ENCODE assay signal across 18 cellular contexts in the genomic region with DNA sequence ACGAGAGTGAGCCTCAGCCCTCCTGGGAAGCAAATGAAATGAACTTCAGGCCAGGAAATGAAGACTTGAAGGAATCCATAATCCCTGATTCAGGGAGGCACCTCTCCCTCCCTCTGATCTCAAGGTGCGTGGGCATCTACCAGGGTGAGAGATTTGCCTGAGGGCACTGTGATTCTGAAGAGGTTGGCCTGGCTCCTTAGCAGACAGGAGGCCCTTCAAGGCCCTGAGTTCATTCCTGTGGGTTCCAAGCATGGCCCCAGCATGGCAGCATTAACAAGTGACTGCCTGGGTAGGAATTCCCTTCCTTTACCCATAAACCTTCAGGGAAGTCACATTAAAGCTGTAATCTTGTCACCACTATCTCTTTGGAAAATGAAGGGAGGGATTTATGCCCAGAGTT. TPM values are rescaled to one million over a fixed set of nuclear protein-coding genes. Genes with fewer than 3 reads are reported as not detected.
DNase-seq lines count a peak whose midpoint lies in the region; ATAC-seq and TF ChIP-seq lines count a peak whose summit lies in the region.
"Had no signal": no experiment of that assay in that cellular context is flagged by ENCODE, and none has a peak within 500 bp of the region (broad histone marks: within the 10 kb centered on the region; RNA-seq: fewer than 3 reads in every experiment).

No MANE protein-coding gene starts in this region.

- no peak for ATAC-seq in activated naive CD8-positive, alpha-beta T cell treated with anti-CD3 and anti-CD28 coated beads, Interleukin-2, amount 50 U/mL, for 24 hours
- no peak for ATAC-seq in GM21423 (IDR thresholded peaks at IDR 0.05; ENCODE audit: unreplicated experiment)
- ATAC-seq: body of pancreas had no signal

- intact Hi-C loops in CD14-positive monocyte (cut with micrococcal nuclease) (no loop called here), testis (cut with DNase I; ENCODE audit: low total_unique reads) (no loop called here)

- no peak for TF ChIP-seq POLR2A in testis (IDR thresholded peaks at IDR 0.05)

- peaks cover 3 to 6% of the 10 kb centered on the region in 2 donors for H3K36me3 Mint-ChIP-seq in CD14-positive monocyte
- peaks cover 2% of the 10 kb centered on the region for H3K36me3 Mint-ChIP-seq in activated naive CD8-positive, alpha-beta T cell treated with anti-CD3 and anti-CD28 coated beads, Interleukin-2, amount 50 U/mL, for 24 hours (ENCODE audit: low read depth)

- H3K27me3 ChIP-seq in Loucy (ENCODE audit: insufficient read depth, low read length, poor library complexity, severe bottlenecking): no peaks in the 10 kb centered on the region
- H3K27me3 ChIP-seq in esophagus (ENCODE audit: control insufficient read depth in 1 of 2, insufficient read depth in 2 of 2, low read length in 2 of 2): no peaks in the 10 kb centered on the region
- no peaks in the 10 kb centered on the region for H3K27me3 ChIP-seq in testis
- H3K27me3 ChIP-seq: body of pancreas had no signal

- H3K4me2 ChIP-seq in Loucy (ENCODE audit: low read depth, low read length, poor library complexity, severe bottlenecking): no peak overlapping the region

- H3K4me1 Mint-ChIP-seq in CD14-positive monocyte: peaks cover 57% of the 10 kb centered on the region
- H3K4me1 Mint-ChIP-seq in activated naive CD8-positive, alpha-beta T cell treated with anti-CD3 and anti-CD28 coated beads, Interleukin-2, amount 50 U/mL, for 24 hours: peaks cover 18% of the 10 kb centered on the region

- TF ChIP-seq CTCF in CD14-positive monocyte (IDR thresholded peaks at IDR 0.05) (no peak), Loucy (conservative IDR thresholded peaks at IDR 0.05; ENCODE audit: low read length) (no peak), testis (IDR thresholded peaks at IDR 0.05) (no peak)

- DNase-seq in CD14-positive monocyte (ENCODE audit: low spot score) (no peak), middle frontal gyrus (ENCODE audit: extremely low spot score, low spot score) (no peak), testis (no peak)
- DNase-seq in activated naive CD8-positive, alpha-beta T cell treated with anti-CD3 and anti-CD28 coated beads, Interleukin-2, amount 50 U/mL, for 24 hours: no peak
- DNase-seq: activated CD4-positive, alpha-beta T cell treated with anti-CD3 and anti-CD28 coated beads, Interleukin-2, amount 10 ng/mL, durations not matched to agents 7 days and 5 days; body of pancreas; C1 segment of cervical spinal cord; GDM1; H7; NCI-H1092; NCI-H2227 treated with DMSO at 0.1 percent for 48 hours; posterior cingulate gyrus; stimulated activated CD4-positive, alpha-beta T cell treated with anti-CD3 and anti-CD28 coated beads, Interleukin-1b, Interleukin-23, amount 100 ng/mL, for 48 hours; T-helper 17 cell had no signal

- H3K4me1 ChIP-seq in Loucy (ENCODE audit: insufficient read depth, low read length, poor library complexity, severe bottlenecking): peaks cover 19% of the 10 kb centered on the region
- H3K4me1 ChIP-seq in esophagus (ENCODE audit: control insufficient read depth in 2 of 2, insufficient read depth in 2 of 2, low read length in 1 of 2): peaks cover 0 to 2% of the 10 kb centered on the region in 2 donors
- no peaks in the 10 kb centered on the region for H3K4me1 ChIP-seq in testis
- H3K4me1 ChIP-seq: body of pancreas had no signal

- H3K27me3 Mint-ChIP-seq in CD14-positive monocyte (ENCODE audit: low read depth in 3 of 3): no peaks in the 10 kb centered on the region
- H3K27me3 Mint-ChIP-seq in activated naive CD8-positive, alpha-beta T cell treated with anti-CD3 and anti-CD28 coated beads, Interleukin-2, amount 50 U/mL, for 24 hours: no peaks in the 10 kb centered on the region
- H3K27me3 Mint-ChIP-seq: T-helper 17 cell had no signal

- peak overlapping the region; percentile 68; the same call in 1 of the 2 replicates for H2AFZ ChIP-seq in Loucy (ENCODE audit: low read length)

- WGBS in esophagus, 2 donors: 60 to 74% methylated on average over 2 of the region's 2 CpGs
- 47 to 61% methylated on average over 2 of the region's 2 CpGs for WGBS in testis, 2 donors

- no peak overlapping the region for H3K4me3 ChIP-seq in Loucy (ENCODE audit: low read length, poor library complexity, severe bottlenecking)
- no peak overlapping the region for H3K4me3 ChIP-seq in esophagus (ENCODE audit: low read depth in 1 of 2, low read length in 2 of 2)
- no peak overlapping the region for H3K4me3 ChIP-seq in skin epidermis
- no peak overlapping the region for H3K4me3 ChIP-seq in testis
- H3K4me3 ChIP-seq: body of pancreas had no signal

- H3K79me2 ChIP-seq in Loucy (ENCODE audit: insufficient read depth, low read length): no peaks in the 10 kb centered on the region

- H3K9ac ChIP-seq in Loucy (ENCODE audit: low read depth, low read length, poor library complexity, severe bottlenecking): peak overlapping the region; percentile 28

- no peaks in the 10 kb centered on the region for H3K9me2 ChIP-seq in Loucy (replicated peaks; ENCODE audit: low read depth, low read length)

- peak overlapping the region; percentile 94 to 98 (median 95) for H3K27ac Mint-ChIP-seq in CD14-positive monocyte
- no peak overlapping the region for H3K27ac Mint-ChIP-seq in activated naive CD8-positive, alpha-beta T cell treated with anti-CD3 and anti-CD28 coated beads, Interleukin-2, amount 50 U/mL, for 24 hours
- H3K27ac Mint-ChIP-seq: activated CD4-positive, alpha-beta T cell treated with anti-CD3 and anti-CD28 coated beads, Interleukin-2, amount 10 ng/mL, durations not matched to agents 7 days and 5 days; T-helper 17 cell had no signal

- H3F3A ChIP-seq in Loucy (ENCODE audit: low read depth): no peaks in the 10 kb centered on the region

- H3K36me3 ChIP-seq in Loucy (ENCODE audit: insufficient read depth, low read length): no peaks in the 10 kb centered on the region
- H3K36me3 ChIP-seq in esophagus (ENCODE audit: control insufficient read depth in 2 of 2, insufficient read depth in 2 of 2, low read length in 1 of 2): no peaks in the 10 kb centered on the region
- H3K36me3 ChIP-seq in testis (ENCODE audit: low read depth, missing control alignments): no peaks in the 10 kb centered on the region

- H3K9me3 ChIP-seq in Loucy (ENCODE audit: insufficient read depth, low read depth, low read length) (no peaks in the 10 kb centered on the region), esophagus (ENCODE audit: control insufficient read depth in 2 of 2, insufficient read depth in 1 of 2, low read depth in 1 of 2, low read length in 1 of 2) (peaks cover 6 to 7% of the 10 kb centered on the region in 2 donors), testis (no peaks in the 10 kb centered on the region)
- H3K9me3 ChIP-seq: body of pancreas had no signal

- no peaks in the 10 kb centered on the region for H4K20me1 ChIP-seq in Loucy (ENCODE audit: insufficient read depth, low read length, poor library complexity, severe bottlenecking)

- peak overlapping the region; percentile 39 to 45 for H3K4me3 Mint-ChIP-seq in CD14-positive monocyte
- H3K4me3 Mint-ChIP-seq in activated naive CD8-positive, alpha-beta T cell treated with anti-CD3 and anti-CD28 coated beads, Interleukin-2, amount 50 U/mL, for 24 hours: no peak overlapping the region
- H3K4me3 Mint-ChIP-seq: activated CD4-positive, alpha-beta T cell treated with anti-CD3 and anti-CD28 coated beads, Interleukin-2, amount 10 ng/mL, durations not matched to agents 7 days and 5 days; T-helper 17 cell had no signal

- H3K27ac ChIP-seq in esophagus (ENCODE audit: low read depth in 2 of 2, low read length in 1 of 2) (peak overlapping the region; percentile 41 to 50), skin epidermis (peak overlapping the region in 17 of 21 experiments; percentile 1 to 77 (median 48)), testis (no peak overlapping the region)

- H3K9me3 Mint-ChIP-seq in CD14-positive monocyte: peaks cover 3 to 10% (median 7%) of the 10 kb centered on the region in 7 donors
- H3K9me3 Mint-ChIP-seq in activated naive CD8-positive, alpha-beta T cell treated with anti-CD3 and anti-CD28 coated beads, Interleukin-2, amount 50 U/mL, for 24 hours: peaks cover 2% of the 10 kb centered on the region

RNA-seq across cellular contexts. Expression of a gene that starts 29.8 kb away (rescaled TPM):
- 100 to 1,000 TPM; 204 to 324 TPM for polyA plus RNA-seq in CD14-positive monocyte
- polyA plus RNA-seq in esophagus: 10 to 100 TPM; 44.9 to 52.5 TPM
- 100 to 1,000 TPM in 1 of 2 donors, 10 to 100 TPM in 1; 87.6 to 108 TPM for total RNA-seq in testis
- 91.9 TPM for polyA plus RNA-seq in testis (ENCODE audit: insufficient read depth, low read depth, low replicate concordance)

RNA-seq across cellular contexts. Expression of a gene that starts 48.7 kb away (rescaled TPM):
- polyA plus RNA-seq in CD14-positive monocyte (10 to 100 TPM; 56.2 to 95.3 TPM), esophagus (10 to 100 TPM in 1 of 2 donors, 1 to 10 TPM in 1; 9.0 to 14.1 TPM), testis (ENCODE audit: insufficient read depth, low read depth, low replicate concordance) (22.1 TPM)
- total RNA-seq in testis: 10 to 100 TPM; 22.8 to 25.0 TPM

Comparison
In these comparisons a context has a peak if more than half of its experiments do, and no peak if none do; other contexts are left out.
1. H3K27ac ChIP-seq: peak in esophagus (2 of 2) and skin epidermis (17 of 21); none in testis (0 of 2).